ENCODE assay signal across 1 cellular context in the genomic region with DNA sequence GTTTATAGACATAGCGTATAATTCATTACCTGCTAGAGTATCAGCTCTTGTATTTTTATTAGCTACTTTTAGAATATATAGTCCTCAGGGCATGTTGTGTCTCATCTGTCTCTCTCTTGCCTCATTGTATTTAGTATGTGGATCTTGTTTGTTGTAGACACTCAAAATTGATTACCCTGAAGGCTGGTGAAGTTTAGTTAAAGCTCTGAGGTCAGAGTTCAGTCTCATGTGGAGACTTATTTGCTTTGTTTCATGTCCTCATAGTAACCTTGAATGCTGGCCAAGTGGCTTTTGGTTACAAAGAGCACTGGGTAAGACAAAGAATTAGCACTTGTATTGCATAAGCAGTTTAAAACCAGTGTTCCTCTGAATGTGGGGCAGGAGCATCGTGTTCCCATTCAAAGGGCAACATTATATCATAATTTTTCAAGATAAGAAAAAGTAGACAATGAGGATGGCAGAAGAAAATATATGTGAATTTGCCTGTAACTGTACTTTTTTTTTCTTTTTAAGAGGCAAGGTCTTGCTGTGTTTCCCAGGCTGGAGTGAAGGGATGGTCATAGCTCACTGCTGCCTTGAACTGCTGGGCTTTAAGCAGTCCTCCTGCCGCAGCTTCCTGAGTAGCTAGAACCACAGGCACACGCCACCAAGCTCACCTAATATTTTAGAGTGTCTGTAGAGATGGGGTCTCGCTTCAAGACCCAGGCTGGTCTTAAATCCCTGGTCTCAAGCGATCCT.
TF ChIP-seq lines count a peak whose summit lies in the region.

No MANE protein-coding gene starts in this region.

TF ChIP-seq in K562, 482 proteins besides CTCF, POLR2A, EP300 and RAD21 (continued from another document):
- peak in 1 of 2 experiments; percentile 11; a peak in 1 of 4 replicates for TF ChIP-seq KDM1A (IDR thresholded peaks at IDR 0.05)
- TF ChIP-seq, protein P1, sequence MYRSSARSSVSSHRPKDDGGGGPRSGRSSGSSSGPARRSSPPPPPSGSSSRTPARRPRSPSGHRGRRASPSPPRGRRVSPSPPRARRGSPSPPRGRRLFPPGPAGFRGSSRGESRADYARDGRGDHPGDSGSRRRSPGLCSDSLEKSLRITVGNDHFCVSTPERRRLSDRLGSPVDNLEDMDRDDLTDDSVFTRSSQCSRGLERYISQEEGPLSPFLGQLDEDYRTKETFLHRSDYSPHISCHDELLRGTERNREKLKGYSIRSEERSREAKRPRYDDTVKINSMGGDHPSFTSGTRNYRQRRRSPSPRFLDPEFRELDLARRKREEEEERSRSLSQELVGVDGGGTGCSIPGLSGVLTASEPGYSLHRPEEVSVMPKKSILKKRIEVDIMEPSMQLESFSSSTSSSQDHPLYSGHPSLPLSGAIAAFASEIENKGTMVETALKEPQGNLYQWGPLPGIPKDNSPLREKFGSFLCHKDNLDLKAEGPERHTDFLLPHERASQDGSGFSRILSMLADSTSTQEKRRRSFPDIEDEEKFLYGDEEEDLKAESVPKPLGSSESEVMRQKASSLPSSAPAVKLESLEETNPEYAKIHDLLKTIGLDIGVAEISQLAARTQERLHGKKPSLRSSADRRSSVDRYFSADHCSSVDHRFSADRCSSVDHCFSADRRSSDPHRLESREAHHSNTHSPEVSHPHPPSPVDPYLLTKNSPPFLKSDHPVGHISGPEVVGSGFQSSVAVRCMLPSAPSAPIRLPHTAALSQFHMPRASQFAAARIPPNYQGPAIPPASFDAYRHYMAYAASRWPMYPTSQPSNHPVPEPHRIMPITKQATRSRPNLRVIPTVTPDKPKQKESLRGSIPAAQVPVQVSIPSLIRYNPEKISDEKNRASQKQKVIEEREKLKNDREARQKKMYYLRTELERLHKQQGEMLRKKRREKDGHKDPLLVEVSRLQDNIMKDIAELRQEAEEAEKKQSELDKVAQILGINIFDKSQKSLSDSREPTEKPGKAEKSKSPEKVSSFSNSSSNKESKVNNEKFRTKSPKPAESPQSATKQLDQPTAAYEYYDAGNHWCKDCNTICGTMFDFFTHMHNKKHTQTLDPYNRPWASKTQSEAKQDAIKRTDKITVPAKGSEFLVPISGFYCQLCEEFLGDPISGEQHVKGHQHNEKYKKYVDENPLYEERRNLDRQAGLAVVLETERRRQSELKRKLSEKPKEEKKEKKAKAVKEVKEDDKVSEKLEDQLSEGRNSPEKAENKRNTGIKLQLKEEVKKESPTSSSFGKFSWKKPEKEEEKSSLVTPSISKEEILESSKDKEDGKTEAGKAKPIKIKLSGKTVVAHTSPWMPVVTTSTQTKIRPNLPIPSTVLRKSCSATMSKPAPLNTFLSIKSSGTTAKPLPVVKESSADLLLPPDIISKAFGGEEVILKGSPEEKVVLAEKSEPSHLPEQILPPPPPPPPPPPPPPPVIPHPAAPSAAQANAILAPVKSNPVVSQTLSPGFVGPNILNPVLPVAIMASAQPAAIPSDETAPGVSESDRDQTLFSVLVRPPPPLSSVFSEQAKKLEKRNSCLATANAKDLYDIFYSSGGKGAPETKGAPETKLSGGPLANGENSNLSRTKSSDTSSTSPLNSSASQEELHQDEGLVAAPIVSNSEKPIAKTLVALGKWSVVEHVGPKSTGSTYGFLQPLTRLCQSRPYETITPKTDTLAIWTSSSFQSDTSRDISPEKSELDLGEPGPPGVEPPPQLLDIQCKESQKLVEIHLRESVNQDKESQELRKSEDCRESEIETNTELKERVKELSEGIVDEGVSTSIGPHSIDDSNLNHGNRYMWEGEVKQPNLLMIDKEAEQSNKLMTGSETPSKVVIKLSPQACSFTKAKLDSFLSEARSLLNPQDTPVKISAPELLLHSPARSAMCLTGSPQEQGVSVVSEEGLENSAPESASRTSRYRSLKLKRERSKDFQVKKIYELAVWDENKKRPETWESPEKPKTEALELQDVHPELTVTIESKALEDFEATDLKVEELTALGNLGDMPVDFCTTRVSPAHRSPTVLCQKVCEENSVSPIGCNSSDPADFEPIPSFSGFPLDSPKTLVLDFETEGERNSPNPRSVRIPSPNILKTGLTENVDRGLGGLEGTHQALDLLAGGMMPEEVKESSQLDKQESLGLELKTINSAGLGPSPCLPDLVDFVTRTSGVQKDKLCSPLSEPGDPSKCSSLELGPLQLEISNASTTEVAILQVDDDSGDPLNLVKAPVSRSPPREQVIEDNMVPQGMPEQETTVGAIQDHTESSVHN (IDR thresholded peaks at IDR 0.05; ENCODE audit: borderline replicate concordance in 1 of 2, low read depth in 1 of 2) = 0 out of 4 replicates have a peak, but pooled peaks of 1 of the 2 experiments have one; percentile 87
- TF ChIP-seq, protein P2, sequence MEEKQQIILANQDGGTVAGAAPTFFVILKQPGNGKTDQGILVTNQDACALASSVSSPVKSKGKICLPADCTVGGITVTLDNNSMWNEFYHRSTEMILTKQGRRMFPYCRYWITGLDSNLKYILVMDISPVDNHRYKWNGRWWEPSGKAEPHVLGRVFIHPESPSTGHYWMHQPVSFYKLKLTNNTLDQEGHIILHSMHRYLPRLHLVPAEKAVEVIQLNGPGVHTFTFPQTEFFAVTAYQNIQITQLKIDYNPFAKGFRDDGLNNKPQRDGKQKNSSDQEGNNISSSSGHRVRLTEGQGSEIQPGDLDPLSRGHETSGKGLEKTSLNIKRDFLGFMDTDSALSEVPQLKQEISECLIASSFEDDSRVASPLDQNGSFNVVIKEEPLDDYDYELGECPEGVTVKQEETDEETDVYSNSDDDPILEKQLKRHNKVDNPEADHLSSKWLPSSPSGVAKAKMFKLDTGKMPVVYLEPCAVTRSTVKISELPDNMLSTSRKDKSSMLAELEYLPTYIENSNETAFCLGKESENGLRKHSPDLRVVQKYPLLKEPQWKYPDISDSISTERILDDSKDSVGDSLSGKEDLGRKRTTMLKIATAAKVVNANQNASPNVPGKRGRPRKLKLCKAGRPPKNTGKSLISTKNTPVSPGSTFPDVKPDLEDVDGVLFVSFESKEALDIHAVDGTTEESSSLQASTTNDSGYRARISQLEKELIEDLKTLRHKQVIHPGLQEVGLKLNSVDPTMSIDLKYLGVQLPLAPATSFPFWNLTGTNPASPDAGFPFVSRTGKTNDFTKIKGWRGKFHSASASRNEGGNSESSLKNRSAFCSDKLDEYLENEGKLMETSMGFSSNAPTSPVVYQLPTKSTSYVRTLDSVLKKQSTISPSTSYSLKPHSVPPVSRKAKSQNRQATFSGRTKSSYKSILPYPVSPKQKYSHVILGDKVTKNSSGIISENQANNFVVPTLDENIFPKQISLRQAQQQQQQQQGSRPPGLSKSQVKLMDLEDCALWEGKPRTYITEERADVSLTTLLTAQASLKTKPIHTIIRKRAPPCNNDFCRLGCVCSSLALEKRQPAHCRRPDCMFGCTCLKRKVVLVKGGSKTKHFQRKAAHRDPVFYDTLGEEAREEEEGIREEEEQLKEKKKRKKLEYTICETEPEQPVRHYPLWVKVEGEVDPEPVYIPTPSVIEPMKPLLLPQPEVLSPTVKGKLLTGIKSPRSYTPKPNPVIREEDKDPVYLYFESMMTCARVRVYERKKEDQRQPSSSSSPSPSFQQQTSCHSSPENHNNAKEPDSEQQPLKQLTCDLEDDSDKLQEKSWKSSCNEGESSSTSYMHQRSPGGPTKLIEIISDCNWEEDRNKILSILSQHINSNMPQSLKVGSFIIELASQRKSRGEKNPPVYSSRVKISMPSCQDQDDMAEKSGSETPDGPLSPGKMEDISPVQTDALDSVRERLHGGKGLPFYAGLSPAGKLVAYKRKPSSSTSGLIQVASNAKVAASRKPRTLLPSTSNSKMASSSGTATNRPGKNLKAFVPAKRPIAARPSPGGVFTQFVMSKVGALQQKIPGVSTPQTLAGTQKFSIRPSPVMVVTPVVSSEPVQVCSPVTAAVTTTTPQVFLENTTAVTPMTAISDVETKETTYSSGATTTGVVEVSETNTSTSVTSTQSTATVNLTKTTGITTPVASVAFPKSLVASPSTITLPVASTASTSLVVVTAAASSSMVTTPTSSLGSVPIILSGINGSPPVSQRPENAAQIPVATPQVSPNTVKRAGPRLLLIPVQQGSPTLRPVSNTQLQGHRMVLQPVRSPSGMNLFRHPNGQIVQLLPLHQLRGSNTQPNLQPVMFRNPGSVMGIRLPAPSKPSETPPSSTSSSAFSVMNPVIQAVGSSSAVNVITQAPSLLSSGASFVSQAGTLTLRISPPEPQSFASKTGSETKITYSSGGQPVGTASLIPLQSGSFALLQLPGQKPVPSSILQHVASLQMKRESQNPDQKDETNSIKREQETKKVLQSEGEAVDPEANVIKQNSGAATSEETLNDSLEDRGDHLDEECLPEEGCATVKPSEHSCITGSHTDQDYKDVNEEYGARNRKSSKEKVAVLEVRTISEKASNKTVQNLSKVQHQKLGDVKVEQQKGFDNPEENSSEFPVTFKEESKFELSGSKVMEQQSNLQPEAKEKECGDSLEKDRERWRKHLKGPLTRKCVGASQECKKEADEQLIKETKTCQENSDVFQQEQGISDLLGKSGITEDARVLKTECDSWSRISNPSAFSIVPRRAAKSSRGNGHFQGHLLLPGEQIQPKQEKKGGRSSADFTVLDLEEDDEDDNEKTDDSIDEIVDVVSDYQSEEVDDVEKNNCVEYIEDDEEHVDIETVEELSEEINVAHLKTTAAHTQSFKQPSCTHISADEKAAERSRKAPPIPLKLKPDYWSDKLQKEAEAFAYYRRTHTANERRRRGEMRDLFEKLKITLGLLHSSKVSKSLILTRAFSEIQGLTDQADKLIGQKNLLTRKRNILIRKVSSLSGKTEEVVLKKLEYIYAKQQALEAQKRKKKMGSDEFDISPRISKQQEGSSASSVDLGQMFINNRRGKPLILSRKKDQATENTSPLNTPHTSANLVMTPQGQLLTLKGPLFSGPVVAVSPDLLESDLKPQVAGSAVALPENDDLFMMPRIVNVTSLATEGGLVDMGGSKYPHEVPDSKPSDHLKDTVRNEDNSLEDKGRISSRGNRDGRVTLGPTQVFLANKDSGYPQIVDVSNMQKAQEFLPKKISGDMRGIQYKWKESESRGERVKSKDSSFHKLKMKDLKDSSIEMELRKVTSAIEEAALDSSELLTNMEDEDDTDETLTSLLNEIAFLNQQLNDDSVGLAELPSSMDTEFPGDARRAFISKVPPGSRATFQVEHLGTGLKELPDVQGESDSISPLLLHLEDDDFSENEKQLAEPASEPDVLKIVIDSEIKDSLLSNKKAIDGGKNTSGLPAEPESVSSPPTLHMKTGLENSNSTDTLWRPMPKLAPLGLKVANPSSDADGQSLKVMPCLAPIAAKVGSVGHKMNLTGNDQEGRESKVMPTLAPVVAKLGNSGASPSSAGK (IDR thresholded peaks at IDR 0.05) = no peak
